8 cellular contexts compared by ENCODE assay signal in genomic region chr7:100604078-100604975, GRCh38. TPM values are rescaled to one million over a fixed set of nuclear protein-coding genes. Genes with fewer than 3 reads are reported as not detected.
DNase-seq lines count a peak whose midpoint lies in the region; ATAC-seq, FAIRE-seq and TF ChIP-seq lines count a peak whose summit lies in the region.

No MANE protein-coding gene starts in this region.

- ATAC-seq in HG03460 (IDR thresholded peaks at IDR 0.05; ENCODE audit: unreplicated experiment): peak; percentile 56

- peak overlapping the region; percentile 84 for H3K27ac Mint-ChIP-seq in activated T-helper 2 cell treated with anti-CD3 and anti-CD28 coated beads, Interferon-gamma antibody, Interleukin-2, Interleukin-4, amounts not matched to agents 10 μg/mL and 5 μg/mL and 100 μg/mL, durations not matched to agents 14 hours and 24 hours and 36 hours

- DNase-seq in NCI-H446 (lab: John Stamatoyannopoulos, UW): peak; percentile 15 to 52
- no peak for DNase-seq in NCI-H446 treated with DMSO at 0.1 percent for 48 hours (lab: John Stamatoyannopoulos, UW)
- DNase-seq in RCC 7860 (ENCODE audit: low spot score): peak; percentile 42
- peak; percentile 71 for DNase-seq in activated T-helper 2 cell treated with anti-CD3 and anti-CD28 coated beads, Interferon-gamma antibody, Interleukin-2, Interleukin-4, amounts not matched to agents 10 μg/mL and 5 μg/mL and 100 μg/mL, durations not matched to agents 14 hours and 24 hours and 36 hours (ENCODE audit: low spot score)
- DNase-seq in fibroblast of villous mesenchyme (ENCODE audit: low read depth): peak; percentile 51
- DNase-seq in tibial artery: peak; percentile 68 to 90

- H3K36me3 ChIP-seq in neuron (ENCODE audit: insufficient read depth, low read length) (no peaks in the 10 kb centered on the region), tibial artery (peaks cover 0 to 6% (median 0%) of the 10 kb centered on the region in 3 donors)

- H3K27me3 Mint-ChIP-seq in activated T-helper 2 cell treated with anti-CD3 and anti-CD28 coated beads, Interferon-gamma antibody, Interleukin-2, Interleukin-4, amounts not matched to agents 10 μg/mL and 5 μg/mL and 100 μg/mL, durations not matched to agents 14 hours and 24 hours and 36 hours (ENCODE audit: low read depth): peaks cover 3% of the 10 kb centered on the region

- peaks cover 33% of the 10 kb centered on the region for H3K4me1 ChIP-seq in neuron (ENCODE audit: insufficient read depth, low read length)
- H3K4me1 ChIP-seq in tibial artery: peaks cover 0 to 36% (median 25%) of the 10 kb centered on the region in 4 donors

- H3K27ac ChIP-seq in tibial artery: peak overlapping the region; percentile 77 to 91

- H3K27me3 ChIP-seq in neuron (ENCODE audit: insufficient read depth, low read length) (no peaks in the 10 kb centered on the region), tibial artery (no peaks in the 10 kb centered on the region)

- H3K9me3 ChIP-seq in neuron (ENCODE audit: low read length) (no peaks in the 10 kb centered on the region), tibial artery (no peaks in the 10 kb centered on the region)

- intact Hi-C loops in activated T-helper 2 cell treated with anti-CD3 and anti-CD28 coated beads, Interferon-gamma antibody, Interleukin-2, Interleukin-4, amounts not matched to agents 10 μg/mL and 5 μg/mL and 100 μg/mL, durations not matched to agents 14 hours and 24 hours and 36 hours (cut with micrococcal nuclease): loop anchor here (1.0 to 10.0 kb wide), 7 partner anchors 8 to 640 kb away; partner anchors contain the start of genes AGFG2, FBXO24, FIS1 and GNB2
- intact Hi-C loops in tibial artery (cut with DNase I; ENCODE audit: low total_unique reads): no loop called here

- peaks cover 6% of the 10 kb centered on the region for H3K4me1 Mint-ChIP-seq in activated T-helper 2 cell treated with anti-CD3 and anti-CD28 coated beads, Interferon-gamma antibody, Interleukin-2, Interleukin-4, amounts not matched to agents 10 μg/mL and 5 μg/mL and 100 μg/mL, durations not matched to agents 14 hours and 24 hours and 36 hours (ENCODE audit: low read depth)

- FAIRE-seq in RCC 7860 (lab: Jason Lieb, UNC): no peak

- H3K4me3 ChIP-seq in fibroblast of villous mesenchyme (ENCODE audit: low read depth, low read length) (peak overlapping the region; percentile 92), neuron (ENCODE audit: low read length) (peak overlapping the region; percentile 33), tibial artery (peak overlapping the region; percentile 65 to 80)

- no peak overlapping the region for H2AFZ ChIP-seq in neuron (ENCODE audit: low read depth, low read length)

- peak overlapping the region; percentile 79 for H3K4me3 Mint-ChIP-seq in activated T-helper 2 cell treated with anti-CD3 and anti-CD28 coated beads, Interferon-gamma antibody, Interleukin-2, Interleukin-4, amounts not matched to agents 10 μg/mL and 5 μg/mL and 100 μg/mL, durations not matched to agents 14 hours and 24 hours and 36 hours (ENCODE audit: low read depth)

- H3K9me3 Mint-ChIP-seq in activated T-helper 2 cell treated with anti-CD3 and anti-CD28 coated beads, Interferon-gamma antibody, Interleukin-2, Interleukin-4, amounts not matched to agents 10 μg/mL and 5 μg/mL and 100 μg/mL, durations not matched to agents 14 hours and 24 hours and 36 hours: no peaks in the 10 kb centered on the region

- TF ChIP-seq CTCF in fibroblast of villous mesenchyme (IDR thresholded peaks at IDR 0.05; ENCODE audit: insufficient read depth, low read depth, low read length) (peak; percentile 32), tibial artery (IDR thresholded peaks at IDR 0.05) (peak; percentile 45)

- H3K36me3 Mint-ChIP-seq in activated T-helper 2 cell treated with anti-CD3 and anti-CD28 coated beads, Interferon-gamma antibody, Interleukin-2, Interleukin-4, amounts not matched to agents 10 μg/mL and 5 μg/mL and 100 μg/mL, durations not matched to agents 14 hours and 24 hours and 36 hours (ENCODE audit: low read depth): no peaks in the 10 kb centered on the region

RNA-seq across cellular contexts. Expression of gene PCOLCE, which starts 2.2 kb away (rescaled TPM):
- 8.6 and 10.3 TPM in 2 replicates for total RNA-seq in activated T-helper 2 cell treated with anti-CD3 and anti-CD28 coated beads, Interferon-gamma antibody, Interleukin-2, Interleukin-4, amounts not matched to agents 10 μg/mL and 5 μg/mL and 100 μg/mL, durations not matched to agents 14 hours and 24 hours and 36 hours
- 124 and 211 TPM in 2 replicates for total RNA-seq in fibroblast of villous mesenchyme

RNA-seq across cellular contexts. Expression of gene MOSPD3, which starts 8.0 kb away (rescaled TPM):
- 14.1 TPM in 2 replicates for total RNA-seq in activated T-helper 2 cell treated with anti-CD3 and anti-CD28 coated beads, Interferon-gamma antibody, Interleukin-2, Interleukin-4, amounts not matched to agents 10 μg/mL and 5 μg/mL and 100 μg/mL, durations not matched to agents 14 hours and 24 hours and 36 hours
- 5.2 and 7.1 TPM in 2 replicates for total RNA-seq in fibroblast of villous mesenchyme

RNA-seq across cellular contexts. Expression of gene FBXO24, which starts 18.2 kb away (rescaled TPM):
- total RNA-seq in activated T-helper 2 cell treated with anti-CD3 and anti-CD28 coated beads, Interferon-gamma antibody, Interleukin-2, Interleukin-4, amounts not matched to agents 10 μg/mL and 5 μg/mL and 100 μg/mL, durations not matched to agents 14 hours and 24 hours and 36 hours: 0.37 and 0.91 TPM in 2 replicates
- total RNA-seq in fibroblast of villous mesenchyme: 0.32 and 0.43 TPM in 2 replicates

RNA-seq across cellular contexts. Expression of gene LRCH4, which starts 18.4 kb away (rescaled TPM):
- total RNA-seq in activated T-helper 2 cell treated with anti-CD3 and anti-CD28 coated beads, Interferon-gamma antibody, Interleukin-2, Interleukin-4, amounts not matched to agents 10 μg/mL and 5 μg/mL and 100 μg/mL, durations not matched to agents 14 hours and 24 hours and 36 hours: 105 and 106 TPM in 2 replicates
- 22.5 and 31.9 TPM in 2 replicates for total RNA-seq in fibroblast of villous mesenchyme

RNA-seq across cellular contexts. Expression of gene SAP25, which starts 30.6 kb away (rescaled TPM):
- total RNA-seq in activated T-helper 2 cell treated with anti-CD3 and anti-CD28 coated beads, Interferon-gamma antibody, Interleukin-2, Interleukin-4, amounts not matched to agents 10 μg/mL and 5 μg/mL and 100 μg/mL, durations not matched to agents 14 hours and 24 hours and 36 hours: 11.3 and 11.8 TPM in 2 replicates
- total RNA-seq in fibroblast of villous mesenchyme: 0.32 TPM in 1 of 2 replicates, not detected in the other

Comparison
In these comparisons a context has a peak if more than half of its experiments do, and no peak if none do; other contexts are left out.
1. H3K4me3 ChIP-seq: peak in every context shown above with its lines; median percentile 92 in fibroblast of villous mesenchyme; 72 in tibial artery; 33 in neuron.
2. RNA of gene PCOLCE, which starts 2.2 kb away (total RNA-seq): 124 to 211 TPM in fibroblast of villous mesenchyme; 8.6 to 10.3 TPM in activated T-helper 2 cell treated with anti-CD3 and anti-CD28 coated beads, Interferon-gamma antibody, Interleukin-2, Interleukin-4, amounts not matched to agents 10 μg/mL and 5 μg/mL and 100 μg/mL, durations not matched to agents 14 hours and 24 hours and 36 hours; every median in the first group is over 10 times any median in the second.